In genomic region chr6:144036064-144036873, GRCh38 we compare ENCODE assay signal across 8 cellular contexts. TPM values are rescaled to one million over a fixed set of nuclear protein-coding genes. Genes with fewer than 3 reads are reported as not detected.
A peak's percentile ranks its signal among the peaks of the same experiment; 100 is the strongest.
DNase-seq lines count a peak whose midpoint lies in the region; ATAC-seq, FAIRE-seq and TF ChIP-seq lines count a peak whose summit lies in the region.

No MANE protein-coding gene starts in this region.

- WGBS in A549 (ENCODE audit: missing lambda C conversion rate), result 56% methylated on average over 8 of the region's 8 CpGs
- WGBS in heart left ventricle, 4 donors, result 30 to 43% (median 37%) methylated on average over 8 of the region's 8 CpGs

- no peak overlapping the region for H3K27ac ChIP-seq in A549
- H3K27ac ChIP-seq in heart left ventricle, result peak overlapping the region in 3 of 12 donors; percentile 9 to 84 (median 45)

- no peak for TF ChIP-seq EP300 in A549 (IDR thresholded peaks at IDR 0.05)

- H3K4me3 ChIP-seq in A549, result no peak overlapping the region
- H3K4me3 ChIP-seq in heart left ventricle, result peak overlapping the region in 10 of 12 donors; percentile 3 to 52 (median 32)
- H3K4me3 ChIP-seq in skeletal muscle cell (ENCODE audit: low read depth, low read length), result peak overlapping the region; percentile 17

- no peaks in the 10 kb centered on the region for H3K36me3 ChIP-seq in heart left ventricle

- H3K4me1 ChIP-seq in A549 (no peaks in the 10 kb centered on the region), heart left ventricle (peaks cover 0 to 23% (median 0%) of the 10 kb centered on the region in 12 donors)

- no peak for TF ChIP-seq POLR2A in A549 (IDR thresholded peaks at IDR 0.05; ENCODE audit: low read length)
- TF ChIP-seq POLR2A in heart left ventricle (IDR thresholded peaks at IDR 0.05), result no peak

- ATAC-seq in A549 (no peak), GM18511 (IDR thresholded peaks at IDR 0.05; ENCODE audit: unreplicated experiment) (peak; percentile 88), HG03045 (IDR thresholded peaks at IDR 0.05; ENCODE audit: unreplicated experiment) (peak; percentile 72), heart left ventricle (peak; percentile 32 to 66 (median 54))

- TF ChIP-seq RAD21 in A549 (conservative IDR thresholded peaks at IDR 0.05 in 1 of 2, IDR thresholded peaks at IDR 0.05 in 1 of 2), result 0 out of 5 replicates have a peak, but pooled peaks of 1 of the 2 experiments have one; percentile 10

- POLR2A ChIA-PET in A549 (lab: Yijun Ruan, JAX), result no interaction called here

- H3K9me3 ChIP-seq in A549 (no peaks in the 10 kb centered on the region), heart left ventricle (peaks cover 0 to 10% (median 0%) of the 10 kb centered on the region in 12 donors)

- CTCF ChIA-PET in A549 (lab: Yijun Ruan, JAX), result interaction anchor here (0.6 to 2.0 kb wide), 2 partner anchors 11 to 94 kb away, joined by 3 to 5 read pairs; no protein-coding TSS in a partner anchor

- DNase-seq in A549 (ENCODE audit: low read depth in 1 of 2, low spot score in 1 of 2) (no peak), UCSD-AML1 (lab: John Stamatoyannopoulos, UW; ENCODE audit: unreplicated experiment) (peak; percentile 48), heart left ventricle (peak in 3 of 5 donors; percentile 12 to 60 (median 34)), skeletal muscle cell (ENCODE audit: low read depth) (peak; percentile 10), NCI-H2196 treated with DMSO at 0.1 percent for 48 hours (lab: John Stamatoyannopoulos, UW; ENCODE audit: unreplicated experiment) (no peak), DMS114 treated with DMSO at 0.1 percent for 48 hours (lab: John Stamatoyannopoulos, UW; ENCODE audit: unreplicated experiment) (no peak)

- no peak for FAIRE-seq in A549 (lab: Jason Lieb, UNC)

- peak overlapping the region; percentile 12; the same call in 1 of the 3 replicates for H3K4me2 ChIP-seq in A549

- intact Hi-C loops in heart left ventricle (cut with DNase I), result no loop called here

- TF ChIP-seq CTCF in A549 (IDR thresholded peaks at IDR 0.05), result no peak
- no peak for TF ChIP-seq CTCF in heart left ventricle (IDR thresholded peaks at IDR 0.05)

- no peaks in the 10 kb centered on the region for H3K27me3 ChIP-seq in heart left ventricle

TF ChIP-seq in A549, 52 proteins besides CTCF, POLR2A, EP300 and RAD21:
- TF ChIP-seq RARB (CRISPR knock-in tag; IDR thresholded peaks at IDR 0.05) (no peak), EHMT2 (IDR thresholded peaks at IDR 0.05; ENCODE audit: low read depth) (no peak), CEBPB (IDR thresholded peaks at IDR 0.05) (no peak), FOXS1 (CRISPR knock-in tag; IDR thresholded peaks at IDR 0.05) (no peak), RNF2 (IDR thresholded peaks at IDR 0.05; ENCODE audit: borderline replicate concordance, low read depth) (no peak)

RNA-seq across cellular contexts. Expression of gene PLAGL1, which starts 28.2 kb away (rescaled TPM):
- polyA plus RNA-seq in A549 (2011; rRNA removed) (8.2 and 10.3 TPM in 2 replicates), A549 (2017; fragmentation: RNase III; extraction: RNeasy Plus Mini Kit Qiagen cat#74134 plus additional on column Dnase treatment) (4.7 to 6.6 TPM (median 5.0 TPM) in 3 replicates), heart left ventricle (1 to 10 TPM; 7.7 to 9.5 TPM)
- 7.6 and 9.5 TPM in 2 replicates for polyA plus RNA-seq in A549 (2012; cell fraction: cytosol; rRNA removed)
- 21.3 and 22.0 TPM in 2 replicates for polyA plus RNA-seq in A549 (2012; cell fraction: nucleus; rRNA removed)
- polyA minus RNA-seq in A549 (2011; rRNA and poly(A)+ RNA removed), result 7.4 and 9.4 TPM in 2 replicates
- total RNA-seq in heart left ventricle, result 10 to 100 TPM in 5 of 9 donors, 1 to 10 TPM in 4; 6.6 to 27.3 (median 10.0) TPM

RNA-seq across cellular contexts. Expression of gene SF3B5, which starts 59.1 kb away (rescaled TPM):
- 164 and 184 TPM in 2 replicates for polyA plus RNA-seq in A549 (2011; rRNA removed)
- polyA plus RNA-seq in A549 (2012; cell fraction: cytosol; rRNA removed), result 401 and 449 TPM in 2 replicates
- 286 and 323 TPM in 2 replicates for polyA plus RNA-seq in A549 (2012; cell fraction: nucleus; rRNA removed)
- 159 to 174 TPM (median 163 TPM) in 3 replicates for polyA plus RNA-seq in A549 (2017; fragmentation: RNase III; extraction: RNeasy Plus Mini Kit Qiagen cat#74134 plus additional on column Dnase treatment)
- 147 TPM in 2 replicates for polyA minus RNA-seq in A549 (2011; rRNA and poly(A)+ RNA removed)
- 100 to 1,000 TPM in 8 of 9 donors, 10 to 100 TPM in 1; 99.5 to 240 (median 124) TPM for total RNA-seq in heart left ventricle
- 100 to 1,000 TPM; 150 to 281 TPM for polyA plus RNA-seq in heart left ventricle

Comparison
In these comparisons a context has a peak if more than half of its experiments do, and no peak if none do; other contexts are left out.
1. ATAC-seq: peak in GM18511 (single experiment), HG03045 (single experiment) and heart left ventricle (4 of 4); none in A549 (0 of 2).
2. DNase-seq: peak in UCSD-AML1 (single experiment), heart left ventricle (3 of 5) and skeletal muscle cell (single experiment); none in A549 (0 of 2), NCI-H2196 treated with DMSO at 0.1 percent for 48 hours (single experiment) and DMS114 treated with DMSO at 0.1 percent for 48 hours (single experiment).